ENCODE assay signal across 22 cellular contexts in the genomic region with DNA sequence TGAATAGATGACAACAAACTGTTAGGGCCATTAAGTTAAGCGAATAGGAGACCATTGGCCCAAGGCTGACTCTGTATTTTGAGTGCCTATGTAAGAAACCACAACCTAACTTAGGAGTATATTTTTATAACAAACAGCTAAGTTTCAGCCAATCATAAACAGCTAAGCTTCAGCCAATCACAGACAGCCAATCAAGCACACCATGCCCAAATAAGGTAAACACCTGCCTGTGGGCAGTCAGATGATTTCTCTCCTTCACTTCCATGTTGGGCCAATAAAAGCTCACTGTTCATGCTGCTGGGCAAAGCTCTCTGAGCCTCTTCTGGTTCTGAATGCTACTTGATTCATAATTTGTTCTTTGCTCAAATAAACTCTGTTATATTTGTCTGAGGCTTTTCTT.
"Had no signal": no experiment of that assay in that cellular context is flagged by ENCODE, and none has a peak within 500 bp of the region (broad histone marks: within the 10 kb centered on the region; RNA-seq: fewer than 3 reads in every experiment).

No MANE protein-coding gene starts in this region.

- H3K4me1 ChIP-seq: SJSA1 had no signal

- ATAC-seq: T-cell had no signal

- H3K36me3 ChIP-seq: SJSA1 had no signal

- FAIRE-seq: RCC 7860 had no signal

- H3K9ac ChIP-seq: KMS-11 had no signal

- H3K4me2 ChIP-seq: KMS-11 had no signal

- DNase-seq: IMR-90, Kasumi-1, MM.1S, NCI-H1092 treated with DMSO at 0.1 percent for 48 hours, NCI-H1436, NCI-H187, NCI-H2081, NCI-H2171, NCI-H226, NCI-H446, NCI-H510A, NCI-H524 treated with DMSO at 0.1 percent for 48 hours, NCI-H69, NCI-H774, Right ventricle myocardium superior, RPMI8226, SIG-M5, T-cell had no signal

- H3K9me3 ChIP-seq: SJSA1 had no signal

- H3K27ac ChIP-seq: KMS-11, SJSA1, SK-N-MC had no signal

- H3K4me3 ChIP-seq: SJSA1, SK-N-MC had no signal
